ENCODE assay signal across 31 cellular contexts in genomic region chr2:11713815-11714214, GRCh38. TPM values are rescaled to one million over a fixed set of nuclear protein-coding genes. Genes with fewer than 3 reads are reported as not detected.
"Had no signal": no experiment of that assay in that cellular context is flagged by ENCODE, and none has a peak within 500 bp of the region (broad histone marks: within the 10 kb centered on the region; RNA-seq: fewer than 3 reads in every experiment).

No MANE protein-coding gene starts in this region.

- H3K9ac ChIP-seq: parathyroid adenoma had no signal

- H3K27ac ChIP-seq: coronary artery, esophagus squamous epithelium, heart right ventricle, left ventricle myocardium inferior, lower lobe of right lung, parathyroid adenoma, prostate gland, right atrium auricular region, suprapubic skin, transverse colon, upper lobe of right lung, uterus had no signal

- H3K4me1 ChIP-seq: parathyroid adenoma, prostate gland, uterus had no signal

- H2AFZ ChIP-seq: parathyroid adenoma had no signal

- H3K27ac Mint-ChIP-seq: stimulated activated naive CD8-positive, alpha-beta T cell treated with anti-CD3 and anti-CD28 coated beads, Interleukin-15, amount 100 ng/mL, for 72 hours had no signal

- H3K4me1 Mint-ChIP-seq: stimulated activated naive CD8-positive, alpha-beta T cell treated with anti-CD3 and anti-CD28 coated beads, Interleukin-15, amount 100 ng/mL, for 72 hours had no signal

- DNase-seq: dermis blood vessel endothelial cell; effector memory CD4-positive, alpha-beta T cell; erythroblast; esophagus squamous epithelium; foreskin melanocyte; glutamatergic neuron; heart right ventricle; hippocampal formation; left cardiac atrium; left ventricle myocardium inferior; lower lobe of right lung; stimulated activated CD4-positive, alpha-beta T cell treated with anti-CD3 and anti-CD28 coated beads, Interleukin-12 subunit alpha, Interleukin-12 subunit beta, amount 100 ng/mL, for 4 hours; stimulated activated CD4-positive, alpha-beta T cell treated with anti-CD3 and anti-CD28 coated beads, Interleukin-1b, Interleukin-23, amount 100 ng/mL, for 48 hours; stimulated activated CD4-positive, alpha-beta T cell treated with anti-CD3 and anti-CD28 coated beads, Interleukin-4, amount 100 ng/mL, for 1 hour; stimulated activated CD8-positive, alpha-beta memory T cell treated with anti-CD3 and anti-CD28 coated beads, Interleukin-4, amount 100 ng/mL, for 48 hours; stimulated activated naive CD4-positive, alpha-beta T cell; stimulated activated naive CD8-positive, alpha-beta T cell treated with anti-CD3 and anti-CD28 coated beads, Interleukin-15, amount 100 ng/mL, for 72 hours; transverse colon; upper lobe of right lung; uterus had no signal

- H3K27me3 ChIP-seq: right atrium auricular region, suprapubic skin, upper lobe of right lung, uterus had no signal

- H3K4me3 Mint-ChIP-seq: stimulated activated naive CD8-positive, alpha-beta T cell treated with anti-CD3 and anti-CD28 coated beads, Interleukin-15, amount 100 ng/mL, for 72 hours had no signal

- H3K79me2 ChIP-seq: parathyroid adenoma had no signal

- ATAC-seq: heart right ventricle; left cardiac atrium; lower lobe of right lung; sciatic nerve; stimulated activated naive CD8-positive, alpha-beta T cell treated with anti-CD3 and anti-CD28 coated beads, Interleukin-15, amount 100 ng/mL, for 72 hours; upper lobe of right lung had no signal

- H3K9me3 ChIP-seq: esophagus squamous epithelium, heart right ventricle, left ventricle myocardium inferior, lower lobe of right lung, prostate gland, right atrium auricular region, suprapubic skin, transverse colon, upper lobe of right lung, uterus had no signal

- H3K4me2 ChIP-seq: smooth muscle cell had no signal

- H3K4me3 ChIP-seq: coronary artery, esophagus squamous epithelium, heart right ventricle, left ventricle myocardium inferior, lower lobe of right lung, prostate gland, right atrium auricular region, smooth muscle cell, suprapubic skin, transverse colon, upper lobe of right lung, uterus had no signal

- H3K36me3 ChIP-seq: esophagus squamous epithelium, heart right ventricle, left ventricle myocardium inferior, lower lobe of right lung, prostate gland, right atrium auricular region, suprapubic skin, transverse colon, upper lobe of right lung, uterus had no signal

RNA-seq across cellular contexts. Expression of gene NTSR2, which starts 43.8 kb away (rescaled TPM):
- total RNA-seq: dermis blood vessel endothelial cell, esophagus squamous epithelium, kidney epithelial cell, left ventricle myocardium inferior, lower lobe of right lung, mononuclear cell, osteoblast, right atrium auricular region, sciatic nerve, smooth muscle cell, suprapubic skin, transverse colon, upper lobe of right lung, uterus had no signal
- polyA plus RNA-seq: neural cell, smooth muscle cell had no signal
